Comparison of ENCODE assay signal across 8 cellular contexts in genomic region chr10:14954934-14955333, GRCh38. TPM values are rescaled to one million over a fixed set of nuclear protein-coding genes. Genes with fewer than 3 reads are reported as not detected.
A peak's percentile ranks its signal among the peaks of the same experiment; 100 is the strongest.
DNase-seq lines count a peak whose midpoint lies in the region; ATAC-seq and TF ChIP-seq lines count a peak whose summit lies in the region.

No MANE protein-coding gene starts in this region.

- peak overlapping the region; percentile 96 for H3K27ac Mint-ChIP-seq in activated CD8-positive, alpha-beta T cell treated with anti-CD3 and anti-CD28 coated beads, Interleukin-2, amount 10 ng/mL, durations not matched to agents 7 days and 5 days
- H3K27ac Mint-ChIP-seq in immature natural killer cell = peak overlapping the region in 5 of 6 donors; percentile 94 to 98 (median 96)

- no peak for TF ChIP-seq CTCF in left ventricle myocardium inferior (IDR thresholded peaks at IDR 0.05; ENCODE audit: borderline replicate concordance)

- H3K36me3 Mint-ChIP-seq in activated CD8-positive, alpha-beta T cell treated with anti-CD3 and anti-CD28 coated beads, Interleukin-2, amount 10 ng/mL, durations not matched to agents 7 days and 5 days (ENCODE audit: low read depth) = peaks cover 32% of the 10 kb centered on the region
- H3K36me3 Mint-ChIP-seq in immature natural killer cell = no peaks in the 10 kb centered on the region

- WGBS in thymus = 97% methylated on average over 19 of the region's 19 CpGs

- H3K27me3 ChIP-seq in left ventricle myocardium inferior (ENCODE audit: low read depth) = no peaks in the 10 kb centered on the region
- H3K27me3 ChIP-seq in thymus (ENCODE audit: control insufficient read depth, insufficient read depth) = no peaks in the 10 kb centered on the region

- intact Hi-C loops in left ventricle myocardium inferior (cut with micrococcal nuclease) (no loop called here), cardiac septum (cut with DNase I) (loop anchor here (5.0 kb wide), 3 partner anchors 78 to 142 kb away; partner anchors contain the start of genes CDNF, HSPA14, MSANTD7 and RPP38)

- CTCF ChIA-PET in activated CD8-positive, alpha-beta T cell treated with anti-CD3 and anti-CD28 coated beads, Interleukin-2, amount 10 ng/mL, durations not matched to agents 7 days and 5 days (lab: Charles Lee) = interaction anchor here (0.8 to 2.2 kb wide), 6 partner anchors 17 to 393 kb away, joined by 3 to 10 read pairs (median 4); no protein-coding TSS in a partner anchor

- H3K9me3 Mint-ChIP-seq in activated CD8-positive, alpha-beta T cell treated with anti-CD3 and anti-CD28 coated beads, Interleukin-2, amount 10 ng/mL, durations not matched to agents 7 days and 5 days (ENCODE audit: insufficient read depth) = no peaks in the 10 kb centered on the region
- no peaks in the 10 kb centered on the region for H3K9me3 Mint-ChIP-seq in immature natural killer cell

- H3K9me3 ChIP-seq in left ventricle myocardium inferior (replicated peaks) (no peaks in the 10 kb centered on the region), thymus (ENCODE audit: control insufficient read depth) (no peaks in the 10 kb centered on the region)

- TF ChIP-seq POLR2A in erythroblast (IDR thresholded peaks at IDR 0.05; ENCODE audit: low read length) = no peak

- no peak overlapping the region for H3K27ac ChIP-seq in left ventricle myocardium inferior (replicated peaks)
- H3K27ac ChIP-seq in thymus (ENCODE audit: low read depth) = no peak overlapping the region

- peak overlapping the region; percentile 94 for H3K4me3 Mint-ChIP-seq in activated CD8-positive, alpha-beta T cell treated with anti-CD3 and anti-CD28 coated beads, Interleukin-2, amount 10 ng/mL, durations not matched to agents 7 days and 5 days
- H3K4me3 Mint-ChIP-seq in immature natural killer cell = peak overlapping the region; percentile 92 to 97 (median 92)

- peaks cover 62% of the 10 kb centered on the region for H3K4me1 Mint-ChIP-seq in activated CD8-positive, alpha-beta T cell treated with anti-CD3 and anti-CD28 coated beads, Interleukin-2, amount 10 ng/mL, durations not matched to agents 7 days and 5 days (ENCODE audit: low read depth)
- H3K4me1 Mint-ChIP-seq in immature natural killer cell = peaks cover 54 to 67% of the 10 kb centered on the region in 2 donors

- ATAC-seq in activated CD8-positive, alpha-beta T cell treated with anti-CD3 and anti-CD28 coated beads, Interleukin-2, amount 10 ng/mL, durations not matched to agents 7 days and 5 days = no peak
- ATAC-seq in GM18870 (IDR thresholded peaks at IDR 0.05; ENCODE audit: unreplicated experiment) = no peak

- no peaks in the 10 kb centered on the region for H3K27me3 Mint-ChIP-seq in activated CD8-positive, alpha-beta T cell treated with anti-CD3 and anti-CD28 coated beads, Interleukin-2, amount 10 ng/mL, durations not matched to agents 7 days and 5 days (ENCODE audit: low read depth)
- peaks cover 8 to 16% (median 13%) of the 10 kb centered on the region in 3 donors for H3K27me3 Mint-ChIP-seq in immature natural killer cell (ENCODE audit: low read depth in 3 of 3)

- H3K36me3 ChIP-seq in left ventricle myocardium inferior = no peaks in the 10 kb centered on the region
- H3K36me3 ChIP-seq in thymus (ENCODE audit: control insufficient read depth, insufficient read depth) = peaks cover 4% of the 10 kb centered on the region

- POLR2A ChIA-PET in activated CD8-positive, alpha-beta T cell treated with anti-CD3 and anti-CD28 coated beads, Interleukin-2, amount 10 ng/mL, durations not matched to agents 7 days and 5 days (lab: Charles Lee) = interaction anchor here (0.6 to 2.9 kb wide), 8 partner anchors 7 to 385 kb away, joined by 3 to 17 read pairs (median 3); partner anchors contain the start of genes RPP38 and SUV39H2

- peaks cover 40% of the 10 kb centered on the region for H3K4me1 ChIP-seq in left ventricle myocardium inferior
- H3K4me1 ChIP-seq in thymus (ENCODE audit: control insufficient read depth, insufficient read depth, low read length) = peaks cover 31% of the 10 kb centered on the region

- DNase-seq in left ventricle myocardium inferior (no peak), cardiac septum (ENCODE audit: low spot score) (no peak), immature natural killer cell (no peak), NCI-H1417 treated with DMSO at 0.1 percent for 48 hours (lab: John Stamatoyannopoulos, UW) (no peak), erythroblast (lab: John Stamatoyannopoulos, UW) (no peak)
- no peak for DNase-seq in activated CD8-positive, alpha-beta T cell treated with anti-CD3 and anti-CD28 coated beads, Interleukin-2, amount 10 ng/mL, durations not matched to agents 7 days and 5 days

- H3K4me3 ChIP-seq in left ventricle myocardium inferior (peak overlapping the region; percentile 99), thymus (ENCODE audit: low read length) (peak overlapping the region; percentile 73)

RNA-seq across cellular contexts. Expression of gene DCLRE1C, which starts 1.0 kb away (rescaled TPM):
- total RNA-seq in left ventricle myocardium inferior = 3.0 TPM
- total RNA-seq in cardiac septum = 3.2 TPM
- 10 to 100 TPM; 50.7 to 58.3 TPM for total RNA-seq in activated CD8-positive, alpha-beta T cell treated with anti-CD3 and anti-CD28 coated beads, Interleukin-2, amount 10 ng/mL, durations not matched to agents 7 days and 5 days
- 10 to 100 TPM in 2 of 3 donors, 1 to 10 TPM in 1; 9.3 to 33.8 (median 13.9) TPM for polyA plus RNA-seq in immature natural killer cell
- 9.5 TPM for polyA plus RNA-seq in thymus

RNA-seq across cellular contexts. Expression of gene MEIG1, which starts 4.3 kb away (rescaled TPM):
- total RNA-seq in left ventricle myocardium inferior (not detected), cardiac septum (0.54 TPM)
- not detected for total RNA-seq in activated CD8-positive, alpha-beta T cell treated with anti-CD3 and anti-CD28 coated beads, Interleukin-2, amount 10 ng/mL, durations not matched to agents 7 days and 5 days
- polyA plus RNA-seq in immature natural killer cell (1 to 10 TPM in 2 of 3 donors, not detected in 1; 1.1 to 1.5 TPM), thymus (2.2 TPM)

Comparison
In these comparisons a context has a peak if more than half of its experiments do, and no peak if none do; other contexts are left out.
1. RNA of gene DCLRE1C, which starts 1.0 kb away (total RNA-seq): 50.7 to 58.3 TPM in activated CD8-positive, alpha-beta T cell treated with anti-CD3 and anti-CD28 coated beads, Interleukin-2, amount 10 ng/mL, durations not matched to agents 7 days and 5 days; 3.2 TPM in cardiac septum (single experiment) and 3.0 TPM in left ventricle myocardium inferior (single experiment); every median in the first group is over 10 times any median in the second.